ENCODE assay signal across 8 cellular contexts in genomic region chr10:97914837-97915211, GRCh38.
DNase-seq lines count a peak whose midpoint lies in the region; TF ChIP-seq lines count a peak whose summit lies in the region.

No MANE protein-coding gene starts in this region.

- H3K9ac ChIP-seq in NT2/D1 (ENCODE audit: insufficient read length, low read depth), result peak overlapping the region; percentile 21

- no peaks in the 10 kb centered on the region for H3K36me3 ChIP-seq in NT2/D1 (ENCODE audit: insufficient read depth, insufficient read length, low read length)

- no peak overlapping the region for H3K27ac ChIP-seq in HL-60 (replicated peaks)

- H3K4me1 ChIP-seq in NT2/D1 (ENCODE audit: insufficient read depth, insufficient read length), result peaks cover 8% of the 10 kb centered on the region

- H3K9me3 ChIP-seq in NT2/D1 (ENCODE audit: insufficient read depth, low read length), result no peaks in the 10 kb centered on the region

- H3K4me3 ChIP-seq in HL-60 (replicated peaks; ENCODE audit: insufficient read depth, low read length) (no peak overlapping the region), NT2/D1 (ENCODE audit: insufficient read length, low read depth) (no peak overlapping the region)

- DNase-seq in DMS 273 (lab: John Stamatoyannopoulos, UW; ENCODE audit: unreplicated experiment) (peak; percentile 85), DMS 273 treated with DMSO at 0.1 percent for 48 hours (lab: John Stamatoyannopoulos, UW) (no peak), HL-60 (ENCODE audit: low read depth in 1 of 2, low spot score in 1 of 2) (peak; percentile 25 to 58), NT2/D1 (ENCODE audit: low read depth, low spot score) (peak; percentile 58), epidermal melanocyte (ENCODE audit: insufficient read length, low spot score) (peak; percentile 67), myocyte (ENCODE audit: low read depth) (peak; percentile 61)
- DNase-seq in activated CD8-positive, alpha-beta memory T cell treated with anti-CD3 and anti-CD28 coated beads, Interleukin-2, amount 50 U/mL, for 48 hours, result peak; percentile 92
- peak; percentile 34 to 54 for DNase-seq in stimulated activated CD8-positive, alpha-beta memory T cell treated with anti-CD3 and anti-CD28 coated beads, Interleukin-7, amount 100 ng/mL, for 1 hour (ENCODE audit: low read depth in 2 of 2)

- H3K27me3 ChIP-seq in HL-60 (ENCODE audit: insufficient read depth, poor library complexity, severe bottlenecking), result no peaks in the 10 kb centered on the region
- peaks cover 5% of the 10 kb centered on the region for H3K27me3 ChIP-seq in NT2/D1 (ENCODE audit: insufficient read depth, insufficient read length)

- peak; percentile 73 for TF ChIP-seq CTCF in HL-60 (IDR thresholded peaks at IDR 0.05; ENCODE audit: insufficient read depth, low read length)
